Comparison of ENCODE assay signal across 1 cellular context in the genomic region with DNA sequence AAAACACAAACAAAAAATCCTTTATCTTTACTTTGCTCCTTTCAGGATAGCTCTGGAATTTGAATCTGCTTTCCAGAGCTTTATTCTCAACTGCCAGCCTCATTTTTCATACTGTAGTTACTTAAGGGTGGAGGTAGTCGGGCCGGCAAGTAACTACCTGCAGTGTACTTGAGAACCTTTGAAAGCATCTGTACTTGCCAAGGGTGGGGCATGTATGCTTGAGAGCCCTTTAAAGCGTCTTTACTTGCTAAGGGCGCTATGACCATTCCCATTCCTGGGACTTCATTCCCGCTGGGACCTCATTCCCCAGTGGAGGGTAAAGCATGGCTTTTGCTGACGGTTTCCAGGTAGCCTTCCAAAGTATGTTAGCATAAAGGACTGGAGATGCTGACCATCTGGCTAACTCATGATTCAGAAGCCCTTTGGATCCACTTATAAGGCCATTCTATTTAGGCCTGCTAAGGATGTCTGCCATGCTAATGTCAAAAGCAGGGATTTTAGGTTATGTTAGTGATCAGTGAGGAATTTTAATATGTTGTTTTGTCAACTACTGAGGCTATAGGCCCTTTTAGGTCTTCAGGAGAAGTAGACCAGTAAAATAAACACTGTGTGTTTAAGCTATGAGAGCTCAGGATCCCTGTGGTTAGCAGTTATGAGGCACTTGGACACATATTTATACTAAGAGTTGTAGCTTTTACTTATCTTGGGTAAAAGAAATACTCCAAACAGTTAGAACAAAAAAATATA.
A peak's percentile ranks its signal among the peaks of the same experiment; 100 is the strongest.
TF ChIP-seq lines count a peak whose summit lies in the region.

No MANE protein-coding gene starts in this region.

TF ChIP-seq in IMR-90, 13 proteins besides CTCF, POLR2A, EP300 and RAD21:
- TF ChIP-seq MAFK (IDR thresholded peaks at IDR 0.05; ENCODE audit: low read depth, low read length) (peak; percentile 35; the same call in 1 of the 2 replicates), SMC3 (IDR thresholded peaks at IDR 0.05; ENCODE audit: low read depth, low read length) (no peak), RCOR1 (IDR thresholded peaks at IDR 0.05; ENCODE audit: insufficient replicate concordance, low read length) (no peak), FOS (IDR thresholded peaks at IDR 0.05; ENCODE audit: low read depth, low read length) (peak; percentile 59; the same call in 1 of the 2 replicates), CHD1 (IDR thresholded peaks at IDR 0.05; ENCODE audit: low read depth, low read length) (no peak), BHLHE40 (IDR thresholded peaks at IDR 0.05; ENCODE audit: low read depth, low read length) (peak; percentile 59), RFX5 (IDR thresholded peaks at IDR 0.05; ENCODE audit: low read depth, low read length) (no peak), MAZ (IDR thresholded peaks at IDR 0.05; ENCODE audit: borderline replicate concordance, low read depth, low read length) (no peak), NFE2L2 (IDR thresholded peaks at IDR 0.05; ENCODE audit: low read depth, low read length) (no peak)
- TF ChIP-seq, protein P1, sequence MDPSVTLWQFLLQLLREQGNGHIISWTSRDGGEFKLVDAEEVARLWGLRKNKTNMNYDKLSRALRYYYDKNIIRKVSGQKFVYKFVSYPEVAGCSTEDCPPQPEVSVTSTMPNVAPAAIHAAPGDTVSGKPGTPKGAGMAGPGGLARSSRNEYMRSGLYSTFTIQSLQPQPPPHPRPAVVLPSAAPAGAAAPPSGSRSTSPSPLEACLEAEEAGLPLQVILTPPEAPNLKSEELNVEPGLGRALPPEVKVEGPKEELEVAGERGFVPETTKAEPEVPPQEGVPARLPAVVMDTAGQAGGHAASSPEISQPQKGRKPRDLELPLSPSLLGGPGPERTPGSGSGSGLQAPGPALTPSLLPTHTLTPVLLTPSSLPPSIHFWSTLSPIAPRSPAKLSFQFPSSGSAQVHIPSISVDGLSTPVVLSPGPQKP (IDR thresholded peaks at IDR 0.05; ENCODE audit: borderline replicate concordance, low read depth, low read length): no peak
TF ChIP-seq in IMR-90: peak in this region for 3.
